8 cellular contexts compared by ENCODE assay signal in the genomic region with DNA sequence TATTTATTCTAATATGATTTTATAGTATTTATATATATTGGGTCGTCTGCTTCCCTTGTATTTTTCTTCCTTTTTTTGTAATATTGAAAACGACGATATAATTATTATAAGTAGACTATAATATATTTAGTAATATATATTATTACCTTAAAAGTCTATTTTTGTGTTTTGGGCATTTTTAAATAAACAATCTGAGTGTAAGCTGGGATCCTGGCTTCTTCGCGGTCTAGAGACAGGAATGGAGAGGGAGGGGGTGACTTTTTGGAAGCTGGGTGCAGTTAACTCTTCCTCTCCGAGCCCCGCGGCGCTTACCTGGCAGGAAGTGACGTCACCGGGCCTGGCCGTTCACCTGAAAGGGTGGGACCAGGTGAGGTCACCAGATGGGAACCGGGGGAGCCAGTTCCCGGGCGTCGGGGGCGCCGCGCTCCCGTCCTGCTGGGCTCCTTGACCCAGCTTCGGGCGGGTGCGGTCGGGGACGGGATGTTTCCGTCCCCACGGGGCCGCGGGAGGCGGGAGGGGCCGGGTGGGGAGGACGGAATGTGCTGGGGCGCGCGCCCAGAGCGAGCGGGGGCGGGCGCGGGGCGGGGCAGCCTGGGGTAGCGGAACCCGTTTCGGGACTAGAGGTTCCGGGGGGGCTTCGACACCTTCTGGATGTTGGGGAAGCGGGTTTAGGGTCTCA. TPM values are rescaled to one million over a fixed set of nuclear protein-coding genes. Genes with fewer than 3 reads are reported as not detected.
DNase-seq lines count a peak whose midpoint lies in the region; ATAC-seq and TF ChIP-seq lines count a peak whose summit lies in the region.

No MANE protein-coding gene starts in this region.

- H3K36me3 Mint-ChIP-seq in naive B cell = peaks cover 13 to 18% of the 10 kb centered on the region in 2 donors

- peak; percentile 24 for ATAC-seq in esophagus mucosa
- ATAC-seq in naive B cell (ENCODE audit: low read depth in 2 of 2) = peak; percentile 5
- no peak for ATAC-seq in HG03354 (IDR thresholded peaks at IDR 0.05; ENCODE audit: poor library complexity, severe bottlenecking, unreplicated experiment)

- H3K9me3 Mint-ChIP-seq in naive B cell = peaks cover 0 to 2% (median 1%) of the 10 kb centered on the region in 7 donors

- no peaks in the 10 kb centered on the region for H3K27me3 ChIP-seq in NT2/D1 (ENCODE audit: insufficient read depth, insufficient read length)

- H3K9ac ChIP-seq in NT2/D1 (ENCODE audit: insufficient read length, low read depth) = peak overlapping the region; percentile 85

- H3K4me3 ChIP-seq in NT2/D1 (ENCODE audit: insufficient read length, low read depth) = peak overlapping the region; percentile 56

- POLR2A ChIA-PET in HEK293T (lab: Yijun Ruan, JAX) = interaction anchor here (1.8 to 10.0 kb wide), 2 partner anchors 18 to 26 kb away, joined by 5 to 54 read pairs; a partner anchor contains a TSS

- peaks cover 10% of the 10 kb centered on the region for H3K36me3 ChIP-seq in NT2/D1 (ENCODE audit: insufficient read depth, insufficient read length, low read length)

- peak overlapping the region; percentile 83 to 99 (median 98) for H3K4me3 Mint-ChIP-seq in naive B cell

- peak overlapping the region; percentile 98 to 100 (median 100) for H3K27ac Mint-ChIP-seq in naive B cell

- H3K27me3 Mint-ChIP-seq in naive B cell = peaks cover 0 to 7% (median 0%) of the 10 kb centered on the region in 3 donors

- CTCF ChIA-PET in HEK293T (lab: Yijun Ruan, JAX) = no interaction called here

- peaks cover 12% of the 10 kb centered on the region for H3K4me1 ChIP-seq in NT2/D1 (ENCODE audit: insufficient read depth, insufficient read length)

- H3K9me3 ChIP-seq in NT2/D1 (ENCODE audit: insufficient read depth, low read length) = no peaks in the 10 kb centered on the region

- peaks cover 55 to 73% (median 57%) of the 10 kb centered on the region in 3 donors for H3K4me1 Mint-ChIP-seq in naive B cell

- DNase-seq in Ammon's horn (ENCODE audit: low spot score) (peak; percentile 56), HEK293T (ENCODE audit: extremely low spot score) (no peak), NT2/D1 (ENCODE audit: low read depth, low spot score) (no peak), activated T-helper 1 cell treated with Interleukin-2 at 50 U/mL for 16 hours (ENCODE audit: low read depth) (peak; percentile 68), naive B cell (peak; percentile 81)
- DNase-seq in stimulated activated naive CD4-positive, alpha-beta T cell treated with Interleukin-2 at 50 U/mL for 16 hours (lab: John Stamatoyannopoulos, UW) = peak; percentile 80

TF ChIP-seq in HEK293T, 16 proteins besides CTCF, POLR2A, EP300 and RAD21:
- no peak for TF ChIP-seq ZNF384 (IDR thresholded peaks at IDR 0.05)
- TF ChIP-seq LEF1 (IDR thresholded peaks at IDR 0.05; ENCODE audit: borderline replicate concordance) = no peak
- TF ChIP-seq NFRKB (IDR thresholded peaks at IDR 0.05) = no peak
- no peak for TF ChIP-seq SUZ12 (IDR thresholded peaks at IDR 0.05)
- TF ChIP-seq CTBP1 (IDR thresholded peaks at IDR 0.05; ENCODE audit: borderline replicate concordance) = peak; percentile 31; the same call in 1 of the 2 replicates
- no peak for TF ChIP-seq ELF4 (IDR thresholded peaks at IDR 0.05)
- no peak for TF ChIP-seq ARNT (IDR thresholded peaks at IDR 0.05)
- TF ChIP-seq, protein P1, sequence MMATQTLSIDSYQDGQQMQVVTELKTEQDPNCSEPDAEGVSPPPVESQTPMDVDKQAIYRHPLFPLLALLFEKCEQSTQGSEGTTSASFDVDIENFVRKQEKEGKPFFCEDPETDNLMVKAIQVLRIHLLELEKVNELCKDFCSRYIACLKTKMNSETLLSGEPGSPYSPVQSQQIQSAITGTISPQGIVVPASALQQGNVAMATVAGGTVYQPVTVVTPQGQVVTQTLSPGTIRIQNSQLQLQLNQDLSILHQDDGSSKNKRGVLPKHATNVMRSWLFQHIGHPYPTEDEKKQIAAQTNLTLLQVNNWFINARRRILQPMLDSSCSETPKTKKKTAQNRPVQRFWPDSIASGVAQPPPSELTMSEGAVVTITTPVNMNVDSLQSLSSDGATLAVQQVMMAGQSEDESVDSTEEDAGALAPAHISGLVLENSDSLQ (IDR thresholded peaks at IDR 0.05) = no peak

RNA-seq across cellular contexts. Expression of a gene that starts 2.7 kb away (rescaled TPM):
- 141 TPM for total RNA-seq in esophagus mucosa
- polyA plus RNA-seq in naive B cell (ENCODE audit: low read depth in 6 of 6) = 100 to 1,000 TPM; 291 to 784 (median 445) TPM

RNA-seq across cellular contexts. Expression of a gene that starts 3.1 kb away (rescaled TPM):
- 12.8 TPM for total RNA-seq in esophagus mucosa
- 1 to 10 TPM in 5 of 6 donors, not detected in 1; 2.5 to 8.3 (median 4.7) TPM for polyA plus RNA-seq in naive B cell (ENCODE audit: low read depth in 6 of 6)

RNA-seq across cellular contexts. Expression of a gene that starts 18.2 kb away (rescaled TPM):
- 21.4 TPM for total RNA-seq in esophagus mucosa
- 10 to 100 TPM; 31.9 to 68.1 (median 57.5) TPM for polyA plus RNA-seq in naive B cell (ENCODE audit: low read depth in 6 of 6)

RNA-seq across cellular contexts. Expression of a gene that starts 18.4 kb away (rescaled TPM):
- total RNA-seq in esophagus mucosa = 29.5 TPM
- polyA plus RNA-seq in naive B cell (ENCODE audit: low read depth in 6 of 6) = 10 to 100 TPM; 11.6 to 62.4 (median 41.0) TPM

RNA-seq across cellular contexts. Expression of a gene that starts 26.4 kb away (rescaled TPM):
- total RNA-seq in esophagus mucosa = 2,374 TPM
- 1,000 to 10,000 TPM; 1,393 to 2,131 (median 1,793) TPM for polyA plus RNA-seq in naive B cell (ENCODE audit: low read depth in 6 of 6)

Comparison
In these comparisons a context has a peak if more than half of its experiments do, and no peak if none do; other contexts are left out.
1. DNase-seq: peak in Ammon's horn (single experiment), activated T-helper 1 cell treated with Interleukin-2 at 50 U/mL for 16 hours (single experiment), naive B cell (single experiment) and stimulated activated naive CD4-positive, alpha-beta T cell treated with Interleukin-2 at 50 U/mL for 16 hours (single experiment); none in HEK293T (single experiment) and NT2/D1 (single experiment).